11 cellular contexts compared by ENCODE assay signal in genomic region chr5:175873090-175873454, GRCh38. TPM values are rescaled to one million over a fixed set of nuclear protein-coding genes. Genes with fewer than 3 reads are reported as not detected.
A peak's percentile ranks its signal among the peaks of the same experiment; 100 is the strongest.
DNase-seq lines count a peak whose midpoint lies in the region; ATAC-seq and TF ChIP-seq lines count a peak whose summit lies in the region.
"Had no signal": no experiment of that assay in that cellular context is flagged by ENCODE, and none has a peak within 500 bp of the region (broad histone marks: within the 10 kb centered on the region; RNA-seq: fewer than 3 reads in every experiment).

No MANE protein-coding gene starts in this region.

- peak overlapping the region; percentile 57 for H3K27ac ChIP-seq in angular gyrus (ENCODE audit: low read depth, low read length)
- H3K27ac ChIP-seq in neural cell (ENCODE audit: low read length) = no peak overlapping the region
- H3K27ac ChIP-seq in suprapubic skin = no peak overlapping the region
- H3K27ac ChIP-seq in tibial artery = no peak overlapping the region

- 14% methylated on average over 10 of the region's 17 CpGs for WGBS in suprapubic skin

- intact Hi-C loops in tibial artery (cut with DNase I; ENCODE audit: low total_unique reads) = no loop called here

- H3K9me3 ChIP-seq in neural cell (ENCODE audit: low read length) = no peaks in the 10 kb centered on the region
- H3K9me3 ChIP-seq in suprapubic skin = no peaks in the 10 kb centered on the region
- no peaks in the 10 kb centered on the region for H3K9me3 ChIP-seq in tibial artery

- H3K27me3 ChIP-seq in neural cell (ENCODE audit: insufficient read depth, low read depth, low read length) (peaks cover 36% of the 10 kb centered on the region), suprapubic skin (peaks cover 83% of the 10 kb centered on the region), tibial artery (peaks cover 0 to 74% of the 10 kb centered on the region in 2 donors)

- no peaks in the 10 kb centered on the region for H3K9me2 ChIP-seq in neural cell (ENCODE audit: insufficient read depth, low read length)

- ATAC-seq in GM18873 (IDR thresholded peaks at IDR 0.05; ENCODE audit: low FRiP score, unreplicated experiment) = no peak
- ATAC-seq: sciatic nerve had no signal

- peak; percentile 55 for TF ChIP-seq RAD21 in neural cell (conservative IDR thresholded peaks at IDR 0.05)

- H3F3A ChIP-seq in neural cell (ENCODE audit: insufficient read depth, low read length, poor library complexity, severe bottlenecking) = no peaks in the 10 kb centered on the region

- peak; percentile 23; the same call in 1 of the 2 replicates for TF ChIP-seq CTCF in LNCaP clone FGC (IDR thresholded peaks at IDR 0.05; ENCODE audit: control insufficient read depth, extremely low read depth, insufficient read depth)
- TF ChIP-seq CTCF in neural cell (IDR thresholded peaks at IDR 0.05; ENCODE audit: poor library complexity, severe bottlenecking) = peak; percentile 67
- no peak for TF ChIP-seq CTCF in suprapubic skin (IDR thresholded peaks at IDR 0.05)
- TF ChIP-seq CTCF in tibial artery (IDR thresholded peaks at IDR 0.05) = no peak

- no peak overlapping the region for H3K9ac ChIP-seq in neural cell (ENCODE audit: low read length)

- no peak overlapping the region for H2AFZ ChIP-seq in neural cell (ENCODE audit: low read depth, low read length)

- H3K79me2 ChIP-seq in neural cell (replicated peaks; ENCODE audit: insufficient read depth, low read length) = no peaks in the 10 kb centered on the region

- H3K4me1 ChIP-seq in suprapubic skin (peaks cover 16% of the 10 kb centered on the region), tibial artery (peaks cover 0 to 10% (median 6%) of the 10 kb centered on the region in 4 donors)

- no peak overlapping the region for H3K4me2 ChIP-seq in neural cell (ENCODE audit: low read length)

- no peaks in the 10 kb centered on the region for H3K36me3 ChIP-seq in neural cell (ENCODE audit: insufficient read depth, low read length)
- no peaks in the 10 kb centered on the region for H3K36me3 ChIP-seq in suprapubic skin
- no peaks in the 10 kb centered on the region for H3K36me3 ChIP-seq in tibial artery

- no peak for TF ChIP-seq EP300 in neural cell (conservative IDR thresholded peaks at IDR 0.05; ENCODE audit: poor library complexity, severe bottlenecking)
- no peak for TF ChIP-seq EP300 in suprapubic skin (IDR thresholded peaks at IDR 0.05)

- H4K20me1 ChIP-seq in neural cell (ENCODE audit: insufficient read depth) = peaks cover 3% of the 10 kb centered on the region

- no peak for TF ChIP-seq POLR2A in suprapubic skin (IDR thresholded peaks at IDR 0.05)

- H3K4me3 ChIP-seq in LNCaP clone FGC (ENCODE audit: low read depth, low read length) (no peak overlapping the region), neural cell (ENCODE audit: low read length) (peak overlapping the region; percentile 34), suprapubic skin (no peak overlapping the region), tibial artery (no peak overlapping the region)

- DNase-seq in NCI-H1417 (lab: John Stamatoyannopoulos, UW) (peak; percentile 22 to 58 (median 56)), NCI-H1417 treated with DMSO at 0.1 percent for 48 hours (lab: John Stamatoyannopoulos, UW) (no peak), LNCaP clone FGC (ENCODE audit: low read depth) (no peak), suprapubic skin (ENCODE audit: low spot score in 2 of 2) (no peak), tibial artery (no peak)

TF ChIP-seq in neural cell, 6 proteins besides CTCF, POLR2A, EP300 and RAD21:
- TF ChIP-seq REST (IDR thresholded peaks at IDR 0.05; ENCODE audit: borderline replicate concordance) (no peak), SMC3 (conservative IDR thresholded peaks at IDR 0.05; ENCODE audit: poor library complexity) (peak; percentile 60)

RNA-seq across cellular contexts. Expression of gene CPLX2, which starts 1.7 kb away (rescaled TPM):
- polyA plus RNA-seq in neural cell = 21.5 and 24.4 TPM in 2 replicates
- polyA minus RNA-seq in neural cell = 29.8 and 32.1 TPM in 2 replicates
- total RNA-seq in suprapubic skin = not detected
- total RNA-seq: endothelial cell of umbilical vein; sciatic nerve; T-helper 1 cell treated with Interleukin-12 subunit alpha and Interleukin-12 subunit beta and Interleukin-4 antibody, amounts not matched to agents 30 ng/mL and 1 ng/mL, for 36 hours had no signal
- polyA plus RNA-seq: endothelial cell of umbilical vein had no signal

Comparison
In these comparisons a context has a peak if more than half of its experiments do, and no peak if none do; other contexts are left out.
1. DNase-seq: peak in NCI-H1417 (3 of 3); none in NCI-H1417 treated with DMSO at 0.1 percent for 48 hours (single experiment), LNCaP clone FGC (single experiment), suprapubic skin (0 of 2) and tibial artery (0 of 2).
2. CTCF ChIP-seq: peak in LNCaP clone FGC (single experiment) and neural cell (single experiment); none in suprapubic skin (0 of 2) and tibial artery (0 of 2).